19 cellular contexts compared by ENCODE assay signal in genomic region chr12:1199700-1200099, GRCh38.
"Had no signal": no experiment of that assay in that cellular context is flagged by ENCODE, and none has a peak within 500 bp of the region (broad histone marks: within the 10 kb centered on the region; RNA-seq: fewer than 3 reads in every experiment).

No MANE protein-coding gene starts in this region.

- H3K27me3 ChIP-seq: gastrocnemius medialis, suprapubic skin, tibial artery, upper lobe of left lung, uterus had no signal

- H3K9me3 ChIP-seq: gastrocnemius medialis, suprapubic skin, tibial artery, uterus had no signal

- H3K4me2 ChIP-seq: smooth muscle cell had no signal

- H3K36me3 ChIP-seq: gastrocnemius medialis, uterus had no signal

- H3K4me3 Mint-ChIP-seq: endodermal cell, naive B cell, nephron had no signal

- DNase-seq: effector CD4-positive, alpha-beta T cell; endodermal cell; gastrocnemius medialis; glutamatergic neuron; islet precursor cell; mesendoderm; naive B cell; posterior cingulate gyrus; right cardiac atrium; stimulated activated CD4-positive, alpha-beta T cell treated with anti-CD3 and anti-CD28 coated beads, Interleukin-2, amount 100 ng/mL, for 48 hours; stimulated activated naive CD8-positive, alpha-beta T cell treated with anti-CD3 and anti-CD28 coated beads, Interleukin-15, Interleukin-2, amounts not matched to agents 100 U/mL and 50 U/mL, for 24 hours; tibial artery; upper lobe of left lung; uterus had no signal

- ATAC-seq: gastrocnemius medialis; stimulated activated naive CD8-positive, alpha-beta T cell treated with anti-CD3 and anti-CD28 coated beads, Interleukin-15, Interleukin-2, amounts not matched to agents 100 U/mL and 50 U/mL, for 24 hours had no signal

- FAIRE-seq: endothelial cell of umbilical vein had no signal

- H3K27ac Mint-ChIP-seq: endodermal cell, nephron had no signal

- H3K27ac ChIP-seq: coronary artery, gastrocnemius medialis, suprapubic skin, tibial artery, upper lobe of left lung, uterus had no signal

- H3K4me3 ChIP-seq: coronary artery, gastrocnemius medialis, smooth muscle cell, suprapubic skin, tibial artery, upper lobe of left lung, uterus had no signal

- H3K4me1 Mint-ChIP-seq: endodermal cell, nephron had no signal

- H3K27me3 Mint-ChIP-seq: naive B cell had no signal
